ENCODE assay signal across 25 cellular contexts in genomic region chr11:26106713-26107112, GRCh38.
"Had no signal": no experiment of that assay in that cellular context is flagged by ENCODE, and none has a peak within 500 bp of the region (broad histone marks: within the 10 kb centered on the region; RNA-seq: fewer than 3 reads in every experiment).

No MANE protein-coding gene starts in this region.

- H3K9me3 ChIP-seq: adrenal gland, breast epithelium, MG63 had no signal

- H2AFZ ChIP-seq: PC-9 had no signal

- H3K27me3 ChIP-seq: adrenal gland, breast epithelium, MG63 had no signal

- ATAC-seq: activated CD8-positive, alpha-beta T cell treated with anti-CD3 and anti-CD28 coated beads, Interleukin-2, amount 10 ng/mL, durations not matched to agents 7 days and 5 days; WTC11 had no signal

- H3K4me2 ChIP-seq: PC-9 had no signal

- DNase-seq: activated CD4-positive, alpha-beta T cell treated with anti-CD3 and anti-CD28 coated beads for 48 hours; activated CD4-positive, alpha-beta T cell treated with anti-CD3 and anti-CD28 coated beads, Interleukin-2, amount 50 U/mL, for 4 hours; activated CD4-positive, CD25-positive, alpha-beta regulatory T cell treated with anti-CD3 and anti-CD28 coated beads, Interleukin-2, amount 50 U/mL, for 72 hours; activated CD8-positive, alpha-beta memory T cell treated with anti-CD3 and anti-CD28 coated beads, Interleukin-2, amount 50 U/mL, for 48 hours; activated CD8-positive, alpha-beta T cell treated with anti-CD3 and anti-CD28 coated beads, Interleukin-2, amount 10 ng/mL, durations not matched to agents 7 days and 5 days; activated naive CD4-positive, alpha-beta T cell treated with anti-CD3 and anti-CD28 coated beads, Interleukin-2, amount 50 U/mL, for 16 hours; activated naive CD8-positive, alpha-beta T cell treated with anti-CD3 and anti-CD28 coated beads, Interleukin-2, amount 10 ng/mL, durations not matched to agents 7 days and 5 days; activated T-cell treated with anti-CD3 and anti-CD28 coated beads, Interleukin-2, amount 50 U/mL, for 1 hour; adrenal gland; anterior cingulate cortex; caudate nucleus; MG63; NCI-H1105 treated with DMSO at 0.1 percent for 48 hours; NCI-H1436 treated with DMSO at 0.1 percent for 48 hours; NCI-H187; NCI-H2081; NCI-H510A treated with DMSO at 0.1 percent for 48 hours; NCI-H69; NK-92 treated with Interleukin-12 subunit alpha and Interleukin-12 subunit beta, amount 100 ng/mL, for 24 hours; PC-9; SIG-M5; T-helper 9 cell had no signal

- H3K27ac ChIP-seq: adrenal gland, breast epithelium, PC-9, SK-N-MC had no signal

- H3K4me1 ChIP-seq: adrenal gland, breast epithelium had no signal

- H3K36me3 ChIP-seq: adrenal gland, breast epithelium, MG63 had no signal

- H3K4me3 ChIP-seq: adrenal gland, breast epithelium, MG63, PC-9, SK-N-MC had no signal
